31 cellular contexts compared by ENCODE assay signal in the genomic region with DNA sequence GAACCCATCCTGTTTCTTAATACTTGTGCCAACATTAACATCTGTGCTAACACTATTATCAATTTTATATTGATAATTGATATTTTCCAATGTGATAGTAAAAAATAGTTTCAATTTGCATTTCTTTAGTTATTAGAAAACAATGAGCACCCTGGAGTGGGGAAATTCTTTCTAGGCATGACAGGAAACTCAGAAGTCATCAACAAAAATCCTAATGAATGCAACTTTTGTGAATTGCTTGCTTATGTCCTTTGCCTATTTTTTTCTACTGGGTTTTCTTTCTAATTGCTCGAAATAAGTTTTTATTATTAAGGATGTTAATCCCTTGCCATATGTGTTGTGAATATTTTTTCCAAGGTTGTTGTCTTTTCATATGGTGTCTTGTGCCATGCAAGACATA.
"Had no signal": no experiment of that assay in that cellular context is flagged by ENCODE, and none has a peak within 500 bp of the region (broad histone marks: within the 10 kb centered on the region; RNA-seq: fewer than 3 reads in every experiment).

No MANE protein-coding gene starts in this region.

- ATAC-seq: activated CD8-positive, alpha-beta T cell treated with anti-CD3 and anti-CD28 coated beads for 36 hours; activated naive CD4-positive, alpha-beta T cell treated with anti-CD3 and anti-CD28 coated beads, Interleukin-2, amount 50 U/mL, for 72 hours; activated T-cell treated with anti-CD3 and anti-CD28 coated beads, Interleukin-2, amount 50 U/mL, for 4 hours; activated T-cell treated with anti-CD3 and anti-CD28 coated beads, Interleukin-2, amount 50 U/mL, for 72 hours; activated T-helper 17 cell treated with anti-CD3 and anti-CD28 coated beads, Interleukin-2, amount 50 U/mL, for 72 hours; body of pancreas had no signal

- H3K9me3 ChIP-seq: adrenal gland, body of pancreas, breast epithelium had no signal

- DNase-seq: activated B cell treated with CpG ODN at 0.5 μM for 24 hours; activated CD4-positive, alpha-beta memory T cell treated with anti-CD3 and anti-CD28 coated beads for 36 hours; activated CD4-positive, alpha-beta T cell treated with anti-CD3 and anti-CD28 coated beads for 4 hours; activated CD4-positive, alpha-beta T cell treated with anti-CD3 and anti-CD28 coated beads, Interleukin-2, amount 10 ng/mL, durations not matched to agents 24 days and 14 days; activated CD4-positive, alpha-beta T cell treated with anti-CD3 and anti-CD28 coated beads, Interleukin-2, amount 50 U/mL, for 1 hour; activated CD4-positive, alpha-beta T cell treated with anti-CD3 and anti-CD28 coated beads, Interleukin-2, amount 50 U/mL, for 4 hours; activated CD4-positive, CD25-positive, alpha-beta regulatory T cell treated with anti-CD3 and anti-CD28 coated beads, Interleukin-2, amount 50 U/mL, for 72 hours; activated CD8-positive, alpha-beta memory T cell treated with anti-CD3 and anti-CD28 coated beads, Interleukin-2, amount 50 U/mL, for 4 hours; activated CD8-positive, alpha-beta T cell treated with anti-CD3 and anti-CD28 coated beads for 36 hours; activated effector memory CD4-positive, alpha-beta T cell treated with anti-CD3 and anti-CD28 coated beads, Interleukin-2, amount 50 U/mL, for 16 hours; activated gamma-delta T cell treated with Interleukin-2 at 50 U/mL for 16 hours; activated naive CD4-positive, alpha-beta T cell; activated naive CD4-positive, alpha-beta T cell treated with anti-CD3 and anti-CD28 coated beads for 36 hours; activated naive CD4-positive, alpha-beta T cell treated with anti-CD3 and anti-CD28 coated beads, Interleukin-2, amount 50 U/mL, for 16 hours; activated naive CD8-positive, alpha-beta T cell treated with anti-CD3 and anti-CD28 coated beads for 36 hours; activated T-cell treated with anti-CD3 and anti-CD28 coated beads for 4 hours; activated T-cell treated with anti-CD3 and anti-CD28 coated beads, Interleukin-2, amount 50 U/mL, for 1 hour; activated T-cell treated with anti-CD3 and anti-CD28 coated beads, Interleukin-2, amount 50 U/mL, for 4 hours; activated T-cell treated with anti-CD3 and anti-CD28 coated beads, Interleukin-2, amount 50 U/mL, for 72 hours; adrenal gland; amniotic stem cell; body of pancreas; brain microvascular endothelial cell; central memory CD4-positive, alpha-beta T cell; T-helper 1 cell; T-helper 2 cell; T-helper 9 cell had no signal

- H3K4me3 ChIP-seq: adrenal gland, body of pancreas, breast epithelium had no signal

- H3K36me3 ChIP-seq: adrenal gland, brain microvascular endothelial cell, breast epithelium had no signal

- H3K27ac ChIP-seq: adrenal gland, body of pancreas, brain microvascular endothelial cell, breast epithelium, VCaP had no signal
